ENCODE assay signal across 9 cellular contexts in genomic region chr3:20054549-20054987, GRCh38. TPM values are rescaled to one million over a fixed set of nuclear protein-coding genes. Genes with fewer than 3 reads are reported as not detected.
A peak's percentile ranks its signal among the peaks of the same experiment; 100 is the strongest.
DNase-seq lines count a peak whose midpoint lies in the region; ATAC-seq, FAIRE-seq and TF ChIP-seq lines count a peak whose summit lies in the region.
"Had no signal": no experiment of that assay in that cellular context is flagged by ENCODE, and none has a peak within 500 bp of the region (broad histone marks: within the 10 kb centered on the region; RNA-seq: fewer than 3 reads in every experiment).

No MANE protein-coding gene starts in this region.

- peaks cover 43% of the 10 kb centered on the region for H3K4me1 ChIP-seq in CD8-positive, alpha-beta memory T cell (ENCODE audit: insufficient read depth, low read length)
- peaks cover 21% of the 10 kb centered on the region for H3K4me1 ChIP-seq in GM12878 (ENCODE audit: control insufficient read depth, insufficient read depth, low read length)

- no peak overlapping the region for H2AFZ ChIP-seq in GM12878 (ENCODE audit: control insufficient read depth, low read depth, low read length)

- WGBS in GM12878 (ENCODE audit: insufficient coverage, insufficient replicate concordance, low lambda C conversion rate, missing lambda C conversion rate), result 1% methylated on average over 4 of the region's 4 CpGs
- WGBS in lower leg skin, 2 donors, result 30 to 49% methylated on average over 4 of the region's 4 CpGs

- no peaks in the 10 kb centered on the region; the same call in 1 of the 2 replicates for H3K79me2 ChIP-seq in GM12878 (ENCODE audit: control insufficient read depth, insufficient read depth, low read length)

- H3K27me3 Mint-ChIP-seq in CD8-positive, alpha-beta memory T cell, result no peaks in the 10 kb centered on the region

- H3K27me3 ChIP-seq in CD8-positive, alpha-beta memory T cell (ENCODE audit: insufficient read depth, low read length, poor library complexity, severe bottlenecking), result no peaks in the 10 kb centered on the region
- no peaks in the 10 kb centered on the region for H3K27me3 ChIP-seq in GM12878 (replicated peaks in 1 of 2; ENCODE audit: control insufficient read depth in 2 of 2, insufficient read depth in 2 of 2, low read length in 1 of 2)
- H3K27me3 ChIP-seq: tibial artery had no signal

- TF ChIP-seq RAD21 in GM12878 (IDR thresholded peaks at IDR 0.05; ENCODE audit: insufficient read depth, low read depth, low read length), result no peak

- SMC1A ChIA-PET in GM12878 (lab: Charles Lee; ENCODE audit: uncharacterized antibody, unreplicated experiment), result interaction anchor here (1.0 to 1.4 kb wide), 3 partner anchors 10 to 130 kb away, joined by 3 to 4 read pairs (median 3); no protein-coding TSS in a partner anchor

- RAD21 ChIA-PET in GM12878 (lab: Charles Lee; ENCODE audit: unreplicated experiment), result interaction anchor here (5.2 kb wide), 1 partner anchor 12 kb away, joined by 35 read pairs; the partner anchor contains the start of gene KAT2B

- H3K9me3 ChIP-seq in CD8-positive, alpha-beta memory T cell (ENCODE audit: low read length), result no peaks in the 10 kb centered on the region
- H3K9me3 ChIP-seq in GM12878 (replicated peaks; ENCODE audit: control insufficient read depth, insufficient read depth, low read length), result no peaks in the 10 kb centered on the region
- H3K9me3 ChIP-seq: tibial artery had no signal

- no peaks in the 10 kb centered on the region for H3K9me3 Mint-ChIP-seq in CD8-positive, alpha-beta memory T cell

- H4K20me1 ChIP-seq in GM12878 (ENCODE audit: control insufficient read depth, insufficient read depth), result no peaks in the 10 kb centered on the region

- no peak overlapping the region for H3K4me3 ChIP-seq in CD8-positive, alpha-beta memory T cell (ENCODE audit: low read length)
- H3K4me3 ChIP-seq in GM12878, result no peak overlapping the region
- no peak overlapping the region for H3K4me3 ChIP-seq in lower leg skin (ENCODE audit: low read depth, poor library complexity, severe bottlenecking)
- H3K4me3 ChIP-seq: tibial artery had no signal

- peaks cover 30 to 43% (median 35%) of the 10 kb centered on the region in 3 donors for H3K4me1 Mint-ChIP-seq in CD8-positive, alpha-beta memory T cell

- BruUV-seq in GM12878 (replicated peaks; lab: Mats Ljungman, UMichigan), result no TSS peak

- in situ Hi-C loops in GM12878 (cut with MboI), result no loop called here

- TF ChIP-seq POLR2A in GM12878 (IDR thresholded peaks at IDR 0.05; ENCODE audit: low read depth, low read length) (no peak), lower leg skin (IDR thresholded peaks at IDR 0.05) (no peak)

- peak; percentile 90 for ATAC-seq in GM21447 (IDR thresholded peaks at IDR 0.05; ENCODE audit: unreplicated experiment)
- ATAC-seq in GM12878, result peak; percentile 90
- ATAC-seq in stimulated activated naive CD8-positive, alpha-beta T cell treated with anti-CD3 and anti-CD28 coated beads, Interleukin-15, Interleukin-2, amounts not matched to agents 100 U/mL and 50 U/mL, for 24 hours, result peak; percentile 93

- DNase-seq in CD8-positive, alpha-beta memory T cell, result peak in 4 of 5 donors; percentile 47 to 83 (median 64)
- peak; percentile 77 for DNase-seq in HT-29 (ENCODE audit: low spot score)
- peak; percentile 13 to 97 (median 32) for DNase-seq in T-helper 1 cell
- DNase-seq in GM12878 (ENCODE audit: low read depth, low spot score), result peak; percentile 82
- DNase-seq in lower leg skin (ENCODE audit: low spot score in 2 of 2), result peak; percentile 81 to 86
- DNase-seq in stimulated activated naive CD8-positive, alpha-beta T cell treated with anti-CD3 and anti-CD28 coated beads, Interleukin-15, Interleukin-2, amounts not matched to agents 100 U/mL and 50 U/mL, for 24 hours, result peak; percentile 68
- DNase-seq in NCI-H128 (lab: John Stamatoyannopoulos, UW; ENCODE audit: unreplicated experiment), result no peak

- TF ChIP-seq EP300 in GM12878 (IDR thresholded peaks at IDR 0.05; ENCODE audit: borderline replicate concordance in 1 of 2, control insufficient read depth in 1 of 2, low read depth in 2 of 2, low read length in 2 of 2), result no peak

- H3K4me3 Mint-ChIP-seq in CD8-positive, alpha-beta memory T cell, result no peak overlapping the region

- CTCF ChIA-PET in CD8-positive, alpha-beta memory T cell (lab: Charles Lee), result interaction anchor here (1.7 kb wide), 1 partner anchor 13 kb away, joined by 5 read pairs; no protein-coding TSS in a partner anchor
- CTCF ChIA-PET in GM12878 (lab: Yijun Ruan, JAX), result no interaction called here

- H3K4me2 ChIP-seq in GM12878 (ENCODE audit: control insufficient read depth, insufficient read depth), result 0 out of 2 replicates have a peak overlapping the region, but pooled peaks have one; percentile 43

- H3K36me3 Mint-ChIP-seq in CD8-positive, alpha-beta memory T cell, result peaks cover 0 to 6% (median 0%) of the 10 kb centered on the region in 3 donors

- TF ChIP-seq CTCF in GM12878 (IDR thresholded peaks at IDR 0.05 in 2 of 3, conservative IDR thresholded peaks at IDR 0.05 in 1 of 3; ENCODE audit: control insufficient read depth in 2 of 3, extremely low read depth in 1 of 3, insufficient read depth in 1 of 3, low read depth in 3 of 3, low read length in 3 of 3) (no peak), lower leg skin (IDR thresholded peaks at IDR 0.05) (no peak)

- peak overlapping the region in 1 of 8 donors; percentile 72 for H3K27ac Mint-ChIP-seq in CD8-positive, alpha-beta memory T cell

- intact Hi-C loops in GM12878 (cut with micrococcal nuclease; ENCODE audit: unreplicated experiment) (no loop called here), lower leg skin (cut with DNase I; ENCODE audit: low total_unique reads) (no loop called here)

- no peak overlapping the region for H3K9ac ChIP-seq in GM12878 (ENCODE audit: control insufficient read depth, insufficient read depth, low read length)

- no peaks in the 10 kb centered on the region for H3K36me3 ChIP-seq in CD8-positive, alpha-beta memory T cell (ENCODE audit: insufficient read depth, low read length)
- H3K36me3 ChIP-seq in GM12878 (ENCODE audit: control insufficient read depth in 2 of 2, insufficient read depth in 2 of 2, low read length in 1 of 2), result no peaks in the 10 kb centered on the region
- H3K36me3 ChIP-seq: tibial artery had no signal

- FAIRE-seq in GM12878 (lab: Jason Lieb, UNC), result no peak

- no peak overlapping the region for H3K27ac ChIP-seq in CD8-positive, alpha-beta memory T cell (ENCODE audit: low read depth, low read length)
- no peak overlapping the region for H3K27ac ChIP-seq in GM12878 (ENCODE audit: control insufficient read depth, insufficient read depth)

- POLR2A ChIA-PET in CD8-positive, alpha-beta memory T cell (lab: Charles Lee), result no interaction called here
- POLR2A ChIA-PET in GM12878 (lab: Charles Lee), result no interaction called here

TF ChIP-seq in GM12878, 131 proteins besides CTCF, POLR2A, EP300 and RAD21 (continues in another document):
- TF ChIP-seq MXI1 (IDR thresholded peaks at IDR 0.05; ENCODE audit: low read depth, low read length), result no peak

RNA-seq across cellular contexts. Expression of gene KAT2B, which starts 14.3 kb away (rescaled TPM):
- total RNA-seq in CD8-positive, alpha-beta memory T cell, result 10 to 100 TPM; 48.7 to 48.8 TPM
- 5.8 TPM for polyA plus RNA-seq in CD8-positive, alpha-beta memory T cell
- 1.5 and 1.7 TPM in 2 replicates for total RNA-seq in HT-29 (2014; rRNA removed; shearing (Covaris generic))
- 44.8 and 48.3 TPM in 2 replicates for total RNA-seq in GM12878 (2013; cell fraction: nucleolus; rRNA removed)
- 10.4 and 14.0 TPM in 2 replicates for total RNA-seq in GM12878 (2014; rRNA removed)
- total RNA-seq in GM12878 (2014; rRNA removed; fragmentation: Illumina TruSeq; extraction: Trizol), result 12.1 and 13.4 TPM in 2 replicates
- total RNA-seq in GM12878 (2021), result 11.5 and 14.3 TPM in 2 replicates
- 3.4 TPM for polyA plus RNA-seq in GM12878 (2011; ENCODE audit: low read depth)
- 15.2 and 24.0 TPM in 2 replicates for polyA plus RNA-seq in GM12878 (2011; rRNA removed)
- polyA plus RNA-seq in GM12878 (2011; cell fraction: cytosol; rRNA removed), result 6.7 and 7.6 TPM in 2 replicates
- 17.9 and 18.1 TPM in 2 replicates for polyA plus RNA-seq in GM12878 (2011; cell fraction: nucleus; rRNA removed)
- 5.1 and 6.6 TPM in 2 replicates for polyA plus RNA-seq in GM12878 (2012)
- polyA plus RNA-seq in GM12878 (2014; fragmentation: Illumina TruSeq; extraction: Trizol), result 15.2 and 18.8 TPM in 2 replicates
- 1 to 10 TPM; 2.9 to 4.3 TPM for polyA plus RNA-seq in GM12878 (2014; fragmentation: Nextera tagmentation; extraction: Ambion mirVana)
- 7.3 and 9.9 TPM in 2 replicates for polyA plus RNA-seq in GM12878 (2014; rRNA removed)
- polyA plus RNA-seq in GM12878 (2016; fragmentation: Nextera tagmentation; extraction: Ambion mirVana), result 1 to 10 TPM; 3.7 to 4.3 TPM
- polyA minus RNA-seq in GM12878 (2011; rRNA and poly(A)+ RNA removed), result 12.5 and 17.3 TPM in 2 replicates
- 3.9 and 7.5 TPM in 2 replicates for polyA minus RNA-seq in GM12878 (2011; cell fraction: cytosol; rRNA and poly(A)+ RNA removed)
- polyA minus RNA-seq in GM12878 (2011; cell fraction: nucleus; rRNA and poly(A)+ RNA removed), result 8.8 and 12.7 TPM in 2 replicates
- 10 to 100 TPM; 29.2 to 38.8 (median 31.0) TPM for total RNA-seq in lower leg skin

RNA-seq across cellular contexts. Expression of gene PP2D1, which starts 42.5 kb away (rescaled TPM):
- total RNA-seq in CD8-positive, alpha-beta memory T cell, result not detected
- polyA plus RNA-seq in CD8-positive, alpha-beta memory T cell, result 0.46 TPM
- not detected in 2 replicates for total RNA-seq in HT-29 (2014; rRNA removed; shearing (Covaris generic))
- total RNA-seq in GM12878 (2013; cell fraction: nucleolus; rRNA removed), result not detected in 2 replicates
- not detected in 2 replicates for total RNA-seq in GM12878 (2014; rRNA removed)
- not detected in 2 replicates for total RNA-seq in GM12878 (2014; rRNA removed; fragmentation: Illumina TruSeq; extraction: Trizol)
- not detected in 2 replicates for total RNA-seq in GM12878 (2021)
- 0.10 TPM for polyA plus RNA-seq in GM12878 (2011; ENCODE audit: low read depth)
- not detected in 2 replicates for polyA plus RNA-seq in GM12878 (2011; rRNA removed)
- polyA plus RNA-seq in GM12878 (2011; cell fraction: cytosol; rRNA removed), result not detected in 2 replicates
- polyA plus RNA-seq in GM12878 (2011; cell fraction: nucleus; rRNA removed), result not detected in 2 replicates
- 0.13 and 0.30 TPM in 2 replicates for polyA plus RNA-seq in GM12878 (2012)
- polyA plus RNA-seq in GM12878 (2014; fragmentation: Illumina TruSeq; extraction: Trizol), result not detected in 2 replicates
- polyA plus RNA-seq in GM12878 (2014; fragmentation: Nextera tagmentation; extraction: Ambion mirVana), result under 1 TPM; 0.04 to 0.18 TPM
- polyA plus RNA-seq in GM12878 (2014; rRNA removed), result not detected in 2 replicates
- under 1 TPM in 1 of 2 experiments, not detected in 1; 0.17 TPM for polyA plus RNA-seq in GM12878 (2016; fragmentation: Nextera tagmentation; extraction: Ambion mirVana)
- not detected in 2 replicates for polyA minus RNA-seq in GM12878 (2011; rRNA and poly(A)+ RNA removed)
- not detected in 2 replicates for polyA minus RNA-seq in GM12878 (2011; cell fraction: cytosol; rRNA and poly(A)+ RNA removed)
- polyA minus RNA-seq in GM12878 (2011; cell fraction: nucleus; rRNA and poly(A)+ RNA removed), result not detected in 2 replicates
- not detected for total RNA-seq in lower leg skin
